Comparison of ENCODE assay signal across 14 cellular contexts in genomic region chr6:109508166-109508860, GRCh38. TPM values are rescaled to one million over a fixed set of nuclear protein-coding genes. Genes with fewer than 3 reads are reported as not detected.
DNase-seq lines count a peak whose midpoint lies in the region; ATAC-seq and TF ChIP-seq lines count a peak whose summit lies in the region.
"Had no signal": no experiment of that assay in that cellular context is flagged by ENCODE, and none has a peak within 500 bp of the region (broad histone marks: within the 10 kb centered on the region; RNA-seq: fewer than 3 reads in every experiment).

No MANE protein-coding gene starts in this region.

- peaks cover 8% of the 10 kb centered on the region for H3K27me3 Mint-ChIP-seq in brain
- no peaks in the 10 kb centered on the region for H3K27me3 Mint-ChIP-seq in activated T-helper 2 cell treated with anti-CD3 and anti-CD28 coated beads, Interferon-gamma antibody, Interleukin-2, Interleukin-4, amounts not matched to agents 10 μg/mL and 5 μg/mL and 100 μg/mL, durations not matched to agents 14 hours and 24 hours and 36 hours (ENCODE audit: low read depth)

- peak overlapping the region; percentile 85; the same call in 1 of the 2 replicates for H3K27ac ChIP-seq in HUES64 (ENCODE audit: low read depth, low read length)
- no peak overlapping the region for H3K27ac ChIP-seq in left lung
- no peak overlapping the region for H3K27ac ChIP-seq in ascending aorta
- H3K27ac ChIP-seq: SJSA1 had no signal

- H3K9me3 ChIP-seq in HUES64 (ENCODE audit: insufficient read depth, low read depth, low read length) (peaks cover 30% of the 10 kb centered on the region), left lung (no peaks in the 10 kb centered on the region), ascending aorta (no peaks in the 10 kb centered on the region)
- H3K9me3 ChIP-seq: SJSA1 had no signal

- no peak overlapping the region for H3K9ac ChIP-seq in HUES64 (ENCODE audit: low read depth, low read length)

- no peaks in the 10 kb centered on the region for H3K36me3 ChIP-seq in HUES64 (ENCODE audit: insufficient read depth, low read length)
- no peaks in the 10 kb centered on the region for H3K36me3 ChIP-seq in left lung
- H3K36me3 ChIP-seq in ascending aorta, result no peaks in the 10 kb centered on the region
- H3K36me3 ChIP-seq: SJSA1 had no signal

- intact Hi-C loops in left lung (cut with DNase I), result no loop called here
- intact Hi-C loops in activated T-helper 2 cell treated with anti-CD3 and anti-CD28 coated beads, Interferon-gamma antibody, Interleukin-2, Interleukin-4, amounts not matched to agents 10 μg/mL and 5 μg/mL and 100 μg/mL, durations not matched to agents 14 hours and 24 hours and 36 hours (cut with micrococcal nuclease), result no loop called here
- intact Hi-C loops in ascending aorta (cut with DNase I), result no loop called here

- H3K27me3 ChIP-seq in HUES64 (ENCODE audit: insufficient read depth, low read length) (no peaks in the 10 kb centered on the region), left lung (no peaks in the 10 kb centered on the region), ascending aorta (no peaks in the 10 kb centered on the region)
- H3K27me3 ChIP-seq: SJSA1 had no signal

- WGBS in HUES64, result 46% methylated on average over 4 of the region's 4 CpGs

- peaks cover 0 to 7% (median 3%) of the 10 kb centered on the region in 5 experiments for H3K9me3 Mint-ChIP-seq in brain
- H3K9me3 Mint-ChIP-seq in activated T-helper 2 cell treated with anti-CD3 and anti-CD28 coated beads, Interferon-gamma antibody, Interleukin-2, Interleukin-4, amounts not matched to agents 10 μg/mL and 5 μg/mL and 100 μg/mL, durations not matched to agents 14 hours and 24 hours and 36 hours, result peaks cover 11% of the 10 kb centered on the region
- H3K9me3 Mint-ChIP-seq: CD8-positive, alpha-beta memory T cell had no signal

- TF ChIP-seq CTCF in brain (conservative IDR thresholded peaks at IDR 0.05) (no peak), left lung (IDR thresholded peaks at IDR 0.05) (no peak), ascending aorta (IDR thresholded peaks at IDR 0.05) (no peak)

- no peak overlapping the region for H3K4me3 ChIP-seq in HUES64 (ENCODE audit: low read length)
- no peak overlapping the region for H3K4me3 ChIP-seq in left lung
- no peak overlapping the region for H3K4me3 ChIP-seq in ascending aorta
- H3K4me3 ChIP-seq: SJSA1 had no signal

- ATAC-seq in left lung (peak; percentile 30), HG03097 (IDR thresholded peaks at IDR 0.05; ENCODE audit: low FRiP score, unreplicated experiment) (no peak)

- H3K4me1 ChIP-seq in HUES64 (ENCODE audit: insufficient read depth, low read length), result peaks cover 24% of the 10 kb centered on the region
- no peaks in the 10 kb centered on the region for H3K4me1 ChIP-seq in left lung
- H3K4me1 ChIP-seq in ascending aorta, result no peaks in the 10 kb centered on the region

- H3K36me3 Mint-ChIP-seq in brain, result no peaks in the 10 kb centered on the region
- H3K36me3 Mint-ChIP-seq in activated T-helper 2 cell treated with anti-CD3 and anti-CD28 coated beads, Interferon-gamma antibody, Interleukin-2, Interleukin-4, amounts not matched to agents 10 μg/mL and 5 μg/mL and 100 μg/mL, durations not matched to agents 14 hours and 24 hours and 36 hours (ENCODE audit: low read depth), result peaks cover 5% of the 10 kb centered on the region

- H3K4me3 Mint-ChIP-seq in brain, result peak overlapping the region in 1 of 5 experiments; percentile 43
- H3K4me3 Mint-ChIP-seq in activated T-helper 2 cell treated with anti-CD3 and anti-CD28 coated beads, Interferon-gamma antibody, Interleukin-2, Interleukin-4, amounts not matched to agents 10 μg/mL and 5 μg/mL and 100 μg/mL, durations not matched to agents 14 hours and 24 hours and 36 hours (ENCODE audit: low read depth), result no peak overlapping the region
- H3K4me3 Mint-ChIP-seq: CD8-positive, alpha-beta memory T cell had no signal

- H3K4me1 Mint-ChIP-seq in brain, result peaks cover 11% of the 10 kb centered on the region
- peaks cover 19% of the 10 kb centered on the region for H3K4me1 Mint-ChIP-seq in activated T-helper 2 cell treated with anti-CD3 and anti-CD28 coated beads, Interferon-gamma antibody, Interleukin-2, Interleukin-4, amounts not matched to agents 10 μg/mL and 5 μg/mL and 100 μg/mL, durations not matched to agents 14 hours and 24 hours and 36 hours (ENCODE audit: low read depth)
- H3K4me1 Mint-ChIP-seq: CD8-positive, alpha-beta memory T cell had no signal

- DNase-seq in left lung (no peak), ascending aorta (ENCODE audit: low spot score in 2 of 2) (no peak)
- no peak for DNase-seq in stimulated activated CD4-positive, alpha-beta T cell treated with anti-CD3 and anti-CD28 coated beads, Interleukin-4, amount 100 ng/mL, for 24 hours
- DNase-seq in activated T-helper 2 cell treated with anti-CD3 and anti-CD28 coated beads, Interferon-gamma antibody, Interleukin-2, Interleukin-4, amounts not matched to agents 10 μg/mL and 5 μg/mL and 100 μg/mL, durations not matched to agents 14 hours and 24 hours and 36 hours (ENCODE audit: low spot score), result no peak
- DNase-seq: CD8-positive, alpha-beta memory T cell; GF-D8; H7; NCI-H1436; NCI-H2081; NCI-H510A treated with DMSO at 0.1 percent for 48 hours had no signal

- H3K27ac Mint-ChIP-seq in brain, result peak overlapping the region in 3 of 5 experiments; percentile 27 to 72 (median 67)
- no peak overlapping the region for H3K27ac Mint-ChIP-seq in activated T-helper 2 cell treated with anti-CD3 and anti-CD28 coated beads, Interferon-gamma antibody, Interleukin-2, Interleukin-4, amounts not matched to agents 10 μg/mL and 5 μg/mL and 100 μg/mL, durations not matched to agents 14 hours and 24 hours and 36 hours
- H3K27ac Mint-ChIP-seq: CD8-positive, alpha-beta memory T cell had no signal

RNA-seq across cellular contexts. Expression of gene ZBTB24, which starts 25.3 kb away (rescaled TPM):
- 13.8 TPM for polyA plus RNA-seq in HUES64 (2013, experiment 1 of 2)
- 12.9 TPM for polyA plus RNA-seq in HUES64 (2013, experiment 2 of 2)
- 4.5 TPM for polyA plus RNA-seq in brain (ENCODE audit: insufficient read depth, low read depth, low replicate concordance)
- total RNA-seq in left lung (1 to 10 TPM; 7.3 to 7.7 TPM), ascending aorta (10.2 TPM)
- total RNA-seq in activated T-helper 2 cell treated with anti-CD3 and anti-CD28 coated beads, Interferon-gamma antibody, Interleukin-2, Interleukin-4, amounts not matched to agents 10 μg/mL and 5 μg/mL and 100 μg/mL, durations not matched to agents 14 hours and 24 hours and 36 hours, result 17.7 and 18.8 TPM in 2 replicates

RNA-seq across cellular contexts. Expression of gene MICAL1, which starts 52.7 kb away (rescaled TPM):
- polyA plus RNA-seq in HUES64 (2013, experiment 1 of 2), result 29.6 TPM
- 32.2 TPM for polyA plus RNA-seq in HUES64 (2013, experiment 2 of 2)
- polyA plus RNA-seq in brain (ENCODE audit: insufficient read depth, low read depth, low replicate concordance), result 119 TPM
- 10 to 100 TPM; 60.7 to 70.9 TPM for total RNA-seq in left lung
- 47.8 and 51.8 TPM in 2 replicates for total RNA-seq in activated T-helper 2 cell treated with anti-CD3 and anti-CD28 coated beads, Interferon-gamma antibody, Interleukin-2, Interleukin-4, amounts not matched to agents 10 μg/mL and 5 μg/mL and 100 μg/mL, durations not matched to agents 14 hours and 24 hours and 36 hours
- total RNA-seq in ascending aorta, result 55.6 TPM
